ENCODE assay signal across 1 cellular context in the genomic region with DNA sequence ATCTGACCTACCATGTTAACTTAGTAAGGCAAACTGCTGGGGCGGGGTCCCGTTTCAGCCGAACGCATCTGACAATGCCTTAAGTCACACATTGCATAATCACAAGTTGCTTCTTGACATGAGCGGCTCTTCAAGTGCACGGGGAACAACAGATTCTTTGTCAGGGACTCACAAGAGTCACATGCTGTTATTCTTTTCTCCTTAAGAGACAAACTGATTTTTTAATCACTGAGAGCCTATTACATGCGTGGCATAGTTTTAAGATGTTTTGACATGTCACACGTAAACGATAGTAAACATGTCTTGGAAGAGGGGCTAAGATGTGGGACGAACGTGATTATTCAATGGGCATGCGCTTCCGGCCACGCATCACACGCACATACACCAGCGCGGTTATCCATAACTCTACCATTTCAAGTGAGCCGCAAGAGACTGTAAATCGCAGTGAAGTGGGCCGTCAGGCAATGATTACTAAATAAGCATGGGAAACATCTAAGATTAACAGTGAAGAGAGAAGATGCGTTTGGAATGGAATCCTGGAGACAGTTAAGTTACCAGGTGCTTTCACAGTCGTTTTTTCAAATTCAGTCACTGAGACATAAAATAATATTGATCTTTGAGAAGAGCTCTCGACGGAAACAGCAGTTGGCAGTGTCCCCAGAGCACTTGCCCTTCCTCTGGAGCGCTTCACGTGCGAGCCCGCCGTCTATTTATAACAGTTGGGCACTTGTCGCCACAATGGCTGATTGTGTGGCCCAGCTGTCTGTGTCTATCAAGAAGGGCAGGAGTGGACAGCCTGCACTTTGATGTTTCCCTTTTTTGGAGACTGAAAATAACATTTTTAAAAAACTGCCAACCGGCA.
TF ChIP-seq lines count a peak whose summit lies in the region.

No MANE protein-coding gene starts in this region.

TF ChIP-seq in liver, 16 proteins besides CTCF, POLR2A, EP300 and RAD21 (continued from another document):
- TF ChIP-seq, protein P1, sequence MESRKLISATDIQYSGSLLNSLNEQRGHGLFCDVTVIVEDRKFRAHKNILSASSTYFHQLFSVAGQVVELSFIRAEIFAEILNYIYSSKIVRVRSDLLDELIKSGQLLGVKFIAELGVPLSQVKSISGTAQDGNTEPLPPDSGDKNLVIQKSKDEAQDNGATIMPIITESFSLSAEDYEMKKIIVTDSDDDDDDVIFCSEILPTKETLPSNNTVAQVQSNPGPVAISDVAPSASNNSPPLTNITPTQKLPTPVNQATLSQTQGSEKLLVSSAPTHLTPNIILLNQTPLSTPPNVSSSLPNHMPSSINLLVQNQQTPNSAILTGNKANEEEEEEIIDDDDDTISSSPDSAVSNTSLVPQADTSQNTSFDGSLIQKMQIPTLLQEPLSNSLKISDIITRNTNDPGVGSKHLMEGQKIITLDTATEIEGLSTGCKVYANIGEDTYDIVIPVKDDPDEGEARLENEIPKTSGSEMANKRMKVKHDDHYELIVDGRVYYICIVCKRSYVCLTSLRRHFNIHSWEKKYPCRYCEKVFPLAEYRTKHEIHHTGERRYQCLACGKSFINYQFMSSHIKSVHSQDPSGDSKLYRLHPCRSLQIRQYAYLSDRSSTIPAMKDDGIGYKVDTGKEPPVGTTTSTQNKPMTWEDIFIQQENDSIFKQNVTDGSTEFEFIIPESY (IDR thresholded peaks at IDR 0.05): no peak
- no peak for TF ChIP-seq GABPA (IDR thresholded peaks at IDR 0.05 in 1 of 2, conservative IDR thresholded peaks at IDR 0.05 in 1 of 2)
- TF ChIP-seq YY1 (IDR thresholded peaks at IDR 0.05): peak; percentile 85
- no peak for TF ChIP-seq REST (IDR thresholded peaks at IDR 0.05)
- TF ChIP-seq HNF4G (IDR thresholded peaks at IDR 0.05): no peak
- TF ChIP-seq TAF1 (conservative IDR thresholded peaks at IDR 0.05): no peak
- TF ChIP-seq ATF3 (IDR thresholded peaks at IDR 0.05): no peak
- TF ChIP-seq EGR1 (IDR thresholded peaks at IDR 0.05; ENCODE audit: low read depth in 2 of 2): no peak
- peak in 1 of 2 donors; percentile 51 for TF ChIP-seq HNF4A (conservative IDR thresholded peaks at IDR 0.05)
- peak; percentile 33 for TF ChIP-seq SP1 (IDR thresholded peaks at IDR 0.05)
- TF ChIP-seq FOXA1 (IDR thresholded peaks at IDR 0.05): no peak
TF ChIP-seq in liver: peak in this region for 5.
